15 cellular contexts compared by ENCODE assay signal in the genomic region with DNA sequence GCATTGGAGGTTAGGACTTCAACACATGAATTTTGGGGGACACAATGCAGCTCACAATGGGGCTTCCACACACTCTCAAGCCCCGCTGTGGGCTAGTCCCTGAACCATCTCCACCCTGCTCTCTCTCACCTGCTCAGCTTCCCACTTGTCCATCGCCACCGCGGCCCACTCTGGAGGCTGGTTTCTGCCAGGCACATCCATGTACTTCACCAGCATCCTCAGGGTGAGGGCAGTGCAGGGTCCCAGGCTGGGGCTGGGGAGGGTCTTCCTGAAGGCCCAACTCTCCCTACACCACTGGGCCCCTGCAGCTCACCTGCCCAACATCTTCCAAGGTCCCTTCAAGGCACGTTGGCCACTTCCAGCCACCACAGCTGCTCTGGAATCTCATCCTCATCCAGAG. TPM values are rescaled to one million over a fixed set of nuclear protein-coding genes. Genes with fewer than 3 reads are reported as not detected.
DNase-seq lines count a peak whose midpoint lies in the region; ATAC-seq and TF ChIP-seq lines count a peak whose summit lies in the region.
"Had no signal": no experiment of that assay in that cellular context is flagged by ENCODE, and none has a peak within 500 bp of the region (broad histone marks: within the 10 kb centered on the region; RNA-seq: fewer than 3 reads in every experiment).

No MANE protein-coding gene starts in this region.

- peaks cover 15% of the 10 kb centered on the region for H3K27me3 Mint-ChIP-seq in activated naive CD4-positive, alpha-beta T cell treated with anti-CD3 and anti-CD28 coated beads, Interleukin-2, amount 10 ng/mL, durations not matched to agents 7 days and 5 days
- H3K27me3 Mint-ChIP-seq in type B pancreatic cell: no peaks in the 10 kb centered on the region
- H3K27me3 Mint-ChIP-seq: CD4-positive, CD25-positive, alpha-beta regulatory T cell had no signal

- H3K36me3 Mint-ChIP-seq in activated naive CD4-positive, alpha-beta T cell treated with anti-CD3 and anti-CD28 coated beads, Interleukin-2, amount 10 ng/mL, durations not matched to agents 7 days and 5 days: no peaks in the 10 kb centered on the region
- H3K36me3 Mint-ChIP-seq in type B pancreatic cell: no peaks in the 10 kb centered on the region
- H3K36me3 Mint-ChIP-seq: CD4-positive, CD25-positive, alpha-beta regulatory T cell had no signal

- no peaks in the 10 kb centered on the region for H3K9me3 Mint-ChIP-seq in activated naive CD4-positive, alpha-beta T cell treated with anti-CD3 and anti-CD28 coated beads, Interleukin-2, amount 10 ng/mL, durations not matched to agents 7 days and 5 days
- H3K9me3 Mint-ChIP-seq in type B pancreatic cell: no peaks in the 10 kb centered on the region
- H3K9me3 Mint-ChIP-seq: CD4-positive, CD25-positive, alpha-beta regulatory T cell had no signal

- TF ChIP-seq CTCF in type B pancreatic cell (conservative IDR thresholded peaks at IDR 0.05): no peak

- H3K4me3 Mint-ChIP-seq in activated naive CD4-positive, alpha-beta T cell treated with anti-CD3 and anti-CD28 coated beads, Interleukin-2, amount 10 ng/mL, durations not matched to agents 7 days and 5 days: no peak overlapping the region
- no peak overlapping the region for H3K4me3 Mint-ChIP-seq in type B pancreatic cell
- H3K4me3 Mint-ChIP-seq: CD4-positive, CD25-positive, alpha-beta regulatory T cell; GM23338; HFFc6 had no signal

- CTCF ChIA-PET in activated naive CD4-positive, alpha-beta T cell treated with anti-CD3 and anti-CD28 coated beads, Interleukin-2, amount 10 ng/mL, durations not matched to agents 7 days and 5 days (lab: Charles Lee): no interaction called here

- no peak for DNase-seq in activated naive CD4-positive, alpha-beta T cell treated with anti-CD3 and anti-CD28 coated beads, Interleukin-2, amount 10 ng/mL, durations not matched to agents 7 days and 5 days
- no peak for DNase-seq in activated naive CD4-positive, alpha-beta T cell treated with Interleukin-2 at 50 U/mL for 16 hours
- DNase-seq in iPS-NIHi11 (ENCODE audit: low spot score): peak; percentile 5
- peak; percentile 8 for DNase-seq in mucosa of gallbladder (ENCODE audit: low spot score)
- DNase-seq in type B pancreatic cell (ENCODE audit: extremely low spot score, unreplicated experiment): peak; percentile 64
- no peak for DNase-seq in NOMO-1 treated with DMSO at 0.1 percent for 48 hours (lab: John Stamatoyannopoulos, UW; ENCODE audit: unreplicated experiment)
- DNase-seq in NCI-H2196 treated with DMSO at 0.1 percent for 48 hours (lab: John Stamatoyannopoulos, UW; ENCODE audit: unreplicated experiment): no peak
- DNase-seq: BE2C; C1 segment of cervical spinal cord; Caco-2; CD4-positive, CD25-positive, alpha-beta regulatory T cell; HFFc6 had no signal

- ATAC-seq in GM18907 (IDR thresholded peaks at IDR 0.05; ENCODE audit: unreplicated experiment): no peak
- ATAC-seq: GM23338, HCT116 had no signal

- H3K27ac Mint-ChIP-seq in activated naive CD4-positive, alpha-beta T cell treated with anti-CD3 and anti-CD28 coated beads, Interleukin-2, amount 10 ng/mL, durations not matched to agents 7 days and 5 days: peak overlapping the region; percentile 12
- H3K27ac Mint-ChIP-seq in type B pancreatic cell: no peak overlapping the region
- H3K27ac Mint-ChIP-seq: GM23338, HFFc6 had no signal

- no peaks in the 10 kb centered on the region for H3K4me1 Mint-ChIP-seq in activated naive CD4-positive, alpha-beta T cell treated with anti-CD3 and anti-CD28 coated beads, Interleukin-2, amount 10 ng/mL, durations not matched to agents 7 days and 5 days
- H3K4me1 Mint-ChIP-seq in type B pancreatic cell (ENCODE audit: unreplicated experiment): no peaks in the 10 kb centered on the region
- H3K4me1 Mint-ChIP-seq: CD4-positive, CD25-positive, alpha-beta regulatory T cell had no signal

RNA-seq across cellular contexts. Expression of a gene that starts 46.4 kb away (rescaled TPM):
- 28.1 TPM for total RNA-seq in mucosa of gallbladder
- total RNA-seq in type B pancreatic cell (ENCODE audit: low replicate concordance): 2.4 and 7.9 TPM in 2 replicates
- total RNA-seq: CD4-positive, CD25-positive, alpha-beta regulatory T cell had no signal

Comparison
In these comparisons a context has a peak if more than half of its experiments do, and no peak if none do; other contexts are left out.
1. DNase-seq: peak in iPS-NIHi11 (single experiment), mucosa of gallbladder (single experiment) and type B pancreatic cell (single experiment); none in activated naive CD4-positive, alpha-beta T cell treated with anti-CD3 and anti-CD28 coated beads, Interleukin-2, amount 10 ng/mL, durations not matched to agents 7 days and 5 days (single experiment), activated naive CD4-positive, alpha-beta T cell treated with Interleukin-2 at 50 U/mL for 16 hours (single experiment), NOMO-1 treated with DMSO at 0.1 percent for 48 hours (single experiment) and NCI-H2196 treated with DMSO at 0.1 percent for 48 hours (single experiment).